Comparison of ENCODE assay signal across 11 cellular contexts in the genomic region with DNA sequence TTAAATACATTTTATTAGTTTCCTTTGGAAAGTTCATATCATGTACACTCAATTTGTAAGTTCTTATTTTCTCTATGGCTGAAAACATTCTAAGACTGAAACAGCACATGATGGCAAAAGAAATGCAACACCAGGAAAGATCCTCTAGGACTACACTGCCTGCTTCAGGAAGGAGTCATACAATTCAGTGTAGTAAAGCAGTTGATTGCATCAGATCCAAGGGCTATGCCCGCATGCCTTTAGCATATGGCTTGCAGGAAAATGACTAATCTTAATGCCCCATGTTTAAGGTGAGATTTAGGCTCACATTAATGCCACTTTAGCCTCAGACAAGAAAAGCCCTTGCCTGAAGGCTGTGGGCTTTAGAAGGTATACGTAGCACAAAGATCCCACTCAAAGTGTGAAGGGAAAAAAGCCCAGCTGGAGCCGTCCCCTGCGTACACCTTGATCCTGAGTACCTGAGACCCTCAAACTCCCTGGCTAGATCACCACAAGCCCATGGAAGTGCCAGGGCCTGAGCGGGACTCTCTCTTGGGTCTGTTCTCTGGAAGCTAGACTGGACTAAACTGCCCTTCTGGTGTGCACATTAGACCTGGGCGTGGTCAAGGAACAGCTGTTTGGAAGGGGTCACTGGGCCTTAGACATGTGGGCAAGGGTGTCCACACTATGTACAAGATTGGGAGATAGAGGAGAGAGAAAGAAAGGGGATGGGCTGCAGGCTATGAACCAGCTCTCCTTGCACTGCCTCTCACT. TPM values are rescaled to one million over a fixed set of nuclear protein-coding genes. Genes with fewer than 3 reads are reported as not detected.
DNase-seq lines count a peak whose midpoint lies in the region; ATAC-seq, FAIRE-seq and TF ChIP-seq lines count a peak whose summit lies in the region.
"Had no signal": no experiment of that assay in that cellular context is flagged by ENCODE, and none has a peak within 500 bp of the region (broad histone marks: within the 10 kb centered on the region; RNA-seq: fewer than 3 reads in every experiment).

No MANE protein-coding gene starts in this region.

- H4K20me1 ChIP-seq in H1 (replicated peaks in 1 of 2; ENCODE audit: control insufficient read depth in 1 of 2, insufficient read depth in 2 of 2, low read length in 2 of 2) = no peaks in the 10 kb centered on the region

- H3K27me3 ChIP-seq in H1 (replicated peaks in 1 of 4; ENCODE audit: control insufficient read depth in 3 of 4, extremely low read depth in 1 of 4, insufficient read depth in 3 of 4, low read length in 3 of 4) = no peaks in the 10 kb centered on the region
- no peaks in the 10 kb centered on the region for H3K27me3 ChIP-seq in trophoblast cell (ENCODE audit: insufficient read depth, low read length)

- H4K5ac ChIP-seq in H1 (ENCODE audit: insufficient read length, low read depth, low read length) = no peak overlapping the region

- H3K4me2 ChIP-seq in H1 (ENCODE audit: insufficient read depth in 1 of 2, low read depth in 2 of 2, low read length in 2 of 2) (no peak overlapping the region), trophoblast cell (ENCODE audit: low read length) (no peak overlapping the region)

- H2BK12ac ChIP-seq in H1 (ENCODE audit: low read depth, low read length) (no peak overlapping the region), trophoblast cell (ENCODE audit: low read length) (no peak overlapping the region)

- TF ChIP-seq EP300 in H1 (IDR thresholded peaks at IDR 0.05; ENCODE audit: borderline replicate concordance in 1 of 2, low read depth in 2 of 2, low read length in 2 of 2) = no peak

- no peak overlapping the region for H2BK5ac ChIP-seq in H1 (ENCODE audit: low read depth, low read length)
- H2BK5ac ChIP-seq in trophoblast cell (ENCODE audit: low read depth, low read length, poor library complexity) = no peak overlapping the region

- H3K4me3 ChIP-seq in H1 (ENCODE audit: extremely low read depth in 1 of 4, insufficient read depth in 2 of 4, low read depth in 3 of 4, low read length in 4 of 4) (no peak overlapping the region), trophoblast cell (ENCODE audit: low read depth, low read length) (no peak overlapping the region)
- H3K4me3 ChIP-seq: prostate gland had no signal

- no peak overlapping the region for H4K91ac ChIP-seq in H1 (replicated peaks; ENCODE audit: insufficient read length, low read length)
- H4K91ac ChIP-seq in trophoblast cell (ENCODE audit: low read depth, low read length) = peak overlapping the region; percentile 65

- no peak overlapping the region for H2AFZ ChIP-seq in H1 (ENCODE audit: low read length)
- H2AFZ ChIP-seq in trophoblast cell (ENCODE audit: insufficient read depth, low read length, poor library complexity) = no peak overlapping the region

- DNase-seq in H54 (ENCODE audit: insufficient read length, low spot score) = peak; percentile 4
- peak; percentile 91 for DNase-seq in NCI-H82 (lab: John Stamatoyannopoulos, UW)
- DNase-seq in H1 (ENCODE audit: low read depth in 1 of 2, low spot score in 2 of 2) = no peak
- peak; percentile 91 to 96 for DNase-seq in trophoblast cell
- DNase-seq in NCI-H1092 (lab: John Stamatoyannopoulos, UW) = no peak
- DNase-seq: effector memory CD4-positive, alpha-beta T cell; NCI-H1092 treated with DMSO at 0.1 percent for 48 hours; stimulated activated CD4-positive, alpha-beta T cell treated with anti-CD3 and anti-CD28 coated beads, Interleukin-4, amount 100 ng/mL, for 24 hours had no signal

- no peak overlapping the region for H4K12ac ChIP-seq in trophoblast cell (ENCODE audit: low read depth, low read length)

- peak; percentile 70 for FAIRE-seq in H54 (lab: Jason Lieb, UNC)
- peak; percentile 7 for FAIRE-seq in H1 (lab: Jason Lieb, UNC)

- 0 out of 4 replicates have a peak, but pooled peaks of 1 of the 2 experiments have one; percentile 1 for TF ChIP-seq RAD21 in H1 (IDR thresholded peaks at IDR 0.05 in 1 of 2, conservative IDR thresholded peaks at IDR 0.05 in 1 of 2; ENCODE audit: low read depth in 2 of 2, low read length in 2 of 2)

- WGBS in H1 (ENCODE audit: extremely low coverage in 1 of 2, insufficient coverage in 1 of 2, insufficient read length in 1 of 2, insufficient replicate concordance in 2 of 2, low coverage in 1 of 2, low lambda C conversion rate in 2 of 2, missing lambda C conversion rate in 1 of 2), 2 experiments = 85% methylated on average over 6 of the region's 6 CpGs; no CpG with 5 or more reads in 1 of the 2 experiments
- WGBS in trophoblast cell (ENCODE audit: extremely low coverage, insufficient coverage, insufficient read length) = no CpG with 5 or more reads among the region's 6 CpGs

- no peaks in the 10 kb centered on the region for H3K79me1 ChIP-seq in H1 (ENCODE audit: low read depth, low read length)
- H3K79me1 ChIP-seq in trophoblast cell (ENCODE audit: low read length) = peaks cover 5% of the 10 kb centered on the region

- H3K27ac ChIP-seq in H1 (ENCODE audit: low read depth, low read length) (no peak overlapping the region), trophoblast cell (ENCODE audit: low read depth, low read length) (peak overlapping the region; percentile 4)
- H3K27ac ChIP-seq: prostate gland had no signal

- no peak overlapping the region for H3K9ac ChIP-seq in H1 (replicated peaks in 1 of 4; ENCODE audit: extremely low read depth in 1 of 4, low read depth in 3 of 4, low read length in 3 of 4)
- no peak overlapping the region for H3K9ac ChIP-seq in trophoblast cell (ENCODE audit: low read length)

- ATAC-seq in HG03442 (IDR thresholded peaks at IDR 0.05; ENCODE audit: unreplicated experiment) (no peak), HG02870 (IDR thresholded peaks at IDR 0.05; ENCODE audit: unreplicated experiment) (no peak)

- no peaks in the 10 kb centered on the region for H3K23me2 ChIP-seq in H1 (ENCODE audit: low read depth, low read length)

- H3K18ac ChIP-seq in H1 (ENCODE audit: extremely low read depth, low read length) (no peak overlapping the region), trophoblast cell (ENCODE audit: low read length) (no peak overlapping the region)

- H4K8ac ChIP-seq in H1 (ENCODE audit: extremely low read depth, insufficient read depth, low read length) (peak overlapping the region; percentile 58; the same call in 1 of the 2 replicates), trophoblast cell (ENCODE audit: low read depth, low read length) (no peak overlapping the region)

- CTCF ChIA-PET in H1 (lab: Charles Lee; ENCODE audit: partially characterized antibody) = interaction anchor here (0.8 to 1.6 kb wide), 5 partner anchors 9 to 360 kb away, joined by 3 to 5 read pairs (median 3); no protein-coding TSS in a partner anchor

- no peak overlapping the region for H2BK15ac ChIP-seq in H1 (ENCODE audit: low read length)

- H3K36me3 ChIP-seq in H1 (ENCODE audit: control insufficient read depth in 2 of 4, insufficient read depth in 4 of 4, low read length in 3 of 4) (no peaks in the 10 kb centered on the region), trophoblast cell (ENCODE audit: control insufficient read depth in 1 of 2, insufficient read depth in 2 of 2, low read length in 2 of 2) (no peaks in the 10 kb centered on the region)
- H3K36me3 ChIP-seq: prostate gland had no signal

- H2BK20ac ChIP-seq in H1 (ENCODE audit: low read length) = no peak overlapping the region

- H3K79me2 ChIP-seq in H1 (ENCODE audit: control insufficient read depth in 1 of 2, insufficient read depth in 2 of 2, low read length in 2 of 2) (no peaks in the 10 kb centered on the region), trophoblast cell (ENCODE audit: control insufficient read depth, insufficient read depth, low read length, poor library complexity) (no peaks in the 10 kb centered on the region)

- H3K4ac ChIP-seq in H1 (replicated peaks; ENCODE audit: insufficient read length, low read depth, low read length) = no peak overlapping the region
- no peak overlapping the region for H3K4ac ChIP-seq in trophoblast cell (ENCODE audit: low read depth, low read length)

- no peaks in the 10 kb centered on the region for H3K9me3 ChIP-seq in H1 (ENCODE audit: insufficient read depth in 2 of 2, low read depth in 1 of 2, low read length in 1 of 2)
- H3K9me3 ChIP-seq in trophoblast cell (ENCODE audit: insufficient read depth, low read depth, low read length) = no peaks in the 10 kb centered on the region
- H3K9me3 ChIP-seq: prostate gland had no signal

- H3K4me1 ChIP-seq in H1 (replicated peaks in 1 of 4; ENCODE audit: control insufficient read depth in 3 of 4, insufficient read depth in 4 of 4, low read length in 3 of 4) (no peaks in the 10 kb centered on the region), trophoblast cell (ENCODE audit: control insufficient read depth in 1 of 2, insufficient read depth in 2 of 2, low read length in 2 of 2) (no peaks in the 10 kb centered on the region)
- H3K4me1 ChIP-seq: prostate gland had no signal

- H3K23ac ChIP-seq in H1 (ENCODE audit: insufficient read length) (no peak overlapping the region), trophoblast cell (ENCODE audit: low read length) (no peak overlapping the region)

- TF ChIP-seq CTCF in H1 (IDR thresholded peaks at IDR 0.05; ENCODE audit: control extremely low read depth in 1 of 3, insufficient read depth in 1 of 3, low read depth in 1 of 3, low read length in 3 of 3) = no peak

- H3K56ac ChIP-seq in H1 (replicated peaks; ENCODE audit: insufficient read length, low read depth, low read length) = no peak overlapping the region

- H2AK5ac ChIP-seq in H1 (ENCODE audit: low read depth, low read length) (no peak overlapping the region), trophoblast cell (ENCODE audit: low read length) (no peak overlapping the region)

- POLR2A ChIA-PET in H1 (lab: Charles Lee; ENCODE audit: partially characterized antibody) = no interaction called here

- H3K14ac ChIP-seq in H1 (ENCODE audit: insufficient read length) (no peak overlapping the region), trophoblast cell (ENCODE audit: low read length) (no peak overlapping the region)

- no peak for TF ChIP-seq POLR2A in H54 (IDR thresholded peaks at IDR 0.05; ENCODE audit: low read depth, low read length)
- TF ChIP-seq POLR2A in H1 (IDR thresholded peaks at IDR 0.05; ENCODE audit: control extremely low read depth in 1 of 2, low read depth in 2 of 2, low read length in 2 of 2) = no peak

- H2BK120ac ChIP-seq in H1 (replicated peaks; ENCODE audit: low read depth, low read length) (no peak overlapping the region), trophoblast cell (ENCODE audit: insufficient read depth, low read length, poor library complexity) (no peak overlapping the region)

RNA-seq across cellular contexts. Expression of a gene that starts 52.9 kb away (rescaled TPM):
- total RNA-seq in H1 (2021; fragmentation: NEBNext Ultra II Directional; extraction: Animal tissue kit (Norgen Biotek cat#: 25700)) = 1.4 and 1.7 TPM in 2 replicates
- polyA plus RNA-seq in H1 (2011; rRNA removed) = 0.59 and 0.69 TPM in 2 replicates
- polyA plus RNA-seq in H1 (2011; cell fraction: cytosol; rRNA removed) = 0.62 TPM
- 1.3 TPM for polyA plus RNA-seq in H1 (2011; cell fraction: nucleus; rRNA removed)
- polyA plus RNA-seq in H1 (2012, experiment 1 of 2) = 0.96 to 1.3 TPM (median 1.1 TPM) in 4 replicates
- polyA plus RNA-seq in H1 (2012, experiment 2 of 2) = 0.04 TPM
- 1.1 TPM for polyA plus RNA-seq in H1 (2013, experiment 1 of 2)
- polyA plus RNA-seq in H1 (2013, experiment 2 of 2) = 0.96 TPM
- 8.7 and 9.2 TPM in 2 replicates for polyA minus RNA-seq in H1 (2011; rRNA and poly(A)+ RNA removed)
- polyA minus RNA-seq in H1 (2011; cell fraction: cytosol; rRNA and poly(A)+ RNA removed) = 0.95 TPM
- polyA minus RNA-seq in H1 (2011; cell fraction: nucleus; rRNA and poly(A)+ RNA removed) = 22.3 TPM
- 24.9 and 26.6 TPM in 2 replicates for polyA plus RNA-seq in trophoblast cell (2013)

Comparison
In these comparisons a context has a peak if more than half of its experiments do, and no peak if none do; other contexts are left out.
1. DNase-seq: peak in H54 (single experiment), NCI-H82 (single experiment) and trophoblast cell (2 of 2); none in H1 (0 of 2) and NCI-H1092 (single experiment).